ENCODE assay signal across 21 cellular contexts in genomic region chr5:110854200-110854599, GRCh38.
DNase-seq lines count a peak whose midpoint lies in the region; ATAC-seq, FAIRE-seq and TF ChIP-seq lines count a peak whose summit lies in the region.
"Had no signal": no experiment of that assay in that cellular context is flagged by ENCODE, and none has a peak within 500 bp of the region (broad histone marks: within the 10 kb centered on the region; RNA-seq: fewer than 3 reads in every experiment).

No MANE protein-coding gene starts in this region.

- H3K27me3 ChIP-seq in PC-3 (ENCODE audit: low read length) (no peaks in the 10 kb centered on the region), pancreas (no peaks in the 10 kb centered on the region)
- H3K27me3 ChIP-seq: BLaER1 treated with 17β-estradiol and CSF1 and Interleukin-3, amounts not matched to agents 10 nM and 100 nM had no signal

- CTCF ChIA-PET in PC-3 (lab: Charles Lee): no interaction called here

- H3K4me3 ChIP-seq in PC-3 (ENCODE audit: low read length) (no peak overlapping the region), epithelial cell of esophagus (ENCODE audit: low read length) (no peak overlapping the region), pancreas (no peak overlapping the region)
- H3K4me3 ChIP-seq: A549; BLaER1 treated with 17β-estradiol and CSF1 and Interleukin-3, amounts not matched to agents 10 nM and 100 nM had no signal

- no peak overlapping the region for H3K27ac ChIP-seq in PC-3 (ENCODE audit: low read length)
- no peak overlapping the region for H3K27ac ChIP-seq in pancreas
- H3K27ac ChIP-seq: A549; BLaER1 treated with 17β-estradiol and CSF1 and Interleukin-3, amounts not matched to agents 10 nM and 100 nM had no signal

- H3K36me3 ChIP-seq in PC-3 (ENCODE audit: low read depth, low read length): no peaks in the 10 kb centered on the region
- H3K36me3 ChIP-seq in pancreas: no peaks in the 10 kb centered on the region
- H3K36me3 ChIP-seq: BLaER1 treated with 17β-estradiol and CSF1 and Interleukin-3, amounts not matched to agents 10 nM and 100 nM had no signal

- no peaks in the 10 kb centered on the region for H3K79me2 ChIP-seq in PC-3 (ENCODE audit: low read length)

- no peak overlapping the region for H3K4me2 ChIP-seq in PC-3 (ENCODE audit: low read length)
- H3K4me2 ChIP-seq: A549; BLaER1 treated with 17β-estradiol and CSF1 and Interleukin-3, amounts not matched to agents 10 nM and 100 nM had no signal

- H3K9me2 ChIP-seq in PC-3 (replicated peaks; ENCODE audit: low read length): no peaks in the 10 kb centered on the region

- no peaks in the 10 kb centered on the region for H3K9me3 ChIP-seq in PC-3 (ENCODE audit: low read length)
- H3K9me3 ChIP-seq in pancreas: no peaks in the 10 kb centered on the region
- H3K9me3 ChIP-seq: A549; BLaER1 treated with 17β-estradiol and CSF1 and Interleukin-3, amounts not matched to agents 10 nM and 100 nM had no signal

- peaks cover 22% of the 10 kb centered on the region for H3K4me1 ChIP-seq in PC-3 (ENCODE audit: insufficient read depth, low read length)
- no peaks in the 10 kb centered on the region for H3K4me1 ChIP-seq in pancreas
- H3K4me1 ChIP-seq: A549 had no signal

- POLR2A ChIA-PET in PC-3 (lab: Charles Lee; ENCODE audit: unreplicated experiment): no interaction called here

- peak; percentile 18 for ATAC-seq in left ventricle myocardium superior
- ATAC-seq in Right ventricle myocardium superior (ENCODE audit: poor library complexity): no peak
- peak; percentile 20; the same call in 1 of the 2 replicates for ATAC-seq in PC-3
- peak; percentile 62 for ATAC-seq in omental fat pad (ENCODE audit: low FRiP score)
- no peak for ATAC-seq in HG02852 (IDR thresholded peaks at IDR 0.05; ENCODE audit: unreplicated experiment)
- no peak for ATAC-seq in pancreas
- no peak for ATAC-seq in HG03342 (IDR thresholded peaks at IDR 0.05; ENCODE audit: unreplicated experiment)
- ATAC-seq: A549 had no signal

- no TSS peak for BruUV-seq in PC-3 (replicated peaks; lab: Mats Ljungman, UMichigan)

- intact Hi-C loops in left ventricle myocardium superior (cut with micrococcal nuclease): no loop called here
- intact Hi-C loops in Right ventricle myocardium superior (cut with DNase I): no loop called here
- intact Hi-C loops in PC-3 (cut with micrococcal nuclease): loop anchor here (5.0 kb wide), 2 partner anchors 67 to 208 kb away; no protein-coding TSS in a partner anchor
- intact Hi-C loops in pancreas (cut with DNase I): no loop called here

- H3F3A ChIP-seq in PC-3 (ENCODE audit: low read length, unreplicated experiment): no peaks in the 10 kb centered on the region

- H3K9ac ChIP-seq in PC-3 (ENCODE audit: low read length): no peak overlapping the region
- H3K9ac ChIP-seq: BLaER1 treated with 17β-estradiol and CSF1 and Interleukin-3, amounts not matched to agents 10 nM and 100 nM had no signal

- no peak overlapping the region for H2AFZ ChIP-seq in PC-3 (ENCODE audit: low read length)

- 39 to 45% methylated on average over 1 of the region's 1 CpG for WGBS in pancreas, 2 donors

- DNase-seq in left ventricle myocardium superior (no peak), Right ventricle myocardium superior (no peak), PC-3 (peak; percentile 9), epithelial cell of esophagus (ENCODE audit: low read depth) (peak; percentile 32), omental fat pad (ENCODE audit: low spot score) (no peak), pancreas (no peak)
- DNase-seq: CD8-positive, alpha-beta memory T cell; DMS53; EL; HFFc6; NCI-H1105; NCI-H2081; NCI-H510A; NCI-H774; SIG-M5 had no signal

- no peaks in the 10 kb centered on the region for H4K20me1 ChIP-seq in PC-3 (ENCODE audit: low read length)
- H4K20me1 ChIP-seq: BLaER1 treated with 17β-estradiol and CSF1 and Interleukin-3, amounts not matched to agents 10 nM and 100 nM had no signal

- no peak for TF ChIP-seq CTCF in PC-3 (conservative IDR thresholded peaks at IDR 0.05; ENCODE audit: low read depth, low read length)
- TF ChIP-seq CTCF in epithelial cell of esophagus (IDR thresholded peaks at IDR 0.05; ENCODE audit: insufficient read depth, low read depth, low read length, missing control alignments): no peak
- no peak for TF ChIP-seq CTCF in omental fat pad (IDR thresholded peaks at IDR 0.05)
- no peak for TF ChIP-seq CTCF in pancreas (IDR thresholded peaks at IDR 0.05)

- FAIRE-seq in pancreas (lab: Jason Lieb, UNC): no peak
- FAIRE-seq: A549, GM12892, H54 had no signal

Comparison
In these comparisons a context has a peak if more than half of its experiments do, and no peak if none do; other contexts are left out.
1. ATAC-seq: peak in left ventricle myocardium superior (single experiment), PC-3 (single experiment) and omental fat pad (single experiment); none in Right ventricle myocardium superior (single experiment), HG02852 (single experiment), pancreas (0 of 4) and HG03342 (single experiment).
2. DNase-seq: peak in PC-3 (single experiment) and epithelial cell of esophagus (single experiment); none in left ventricle myocardium superior (single experiment), Right ventricle myocardium superior (single experiment), omental fat pad (single experiment) and pancreas (0 of 6).